Comparison of ENCODE assay signal across 18 cellular contexts in genomic region chr11:71379722-71380121, GRCh38.
"Had no signal": no experiment of that assay in that cellular context is flagged by ENCODE, and none has a peak within 500 bp of the region (broad histone marks: within the 10 kb centered on the region; RNA-seq: fewer than 3 reads in every experiment).

No MANE protein-coding gene starts in this region.

- DNase-seq: effector CD8-positive, alpha-beta T cell; endodermal cell; foreskin fibroblast; gastrocnemius medialis; head of caudate nucleus; left cardiac atrium; left lung; mesenchymal stem cell; mucosa of descending colon; naive B cell; right lobe of liver; small intestine; stimulated activated CD4-positive, alpha-beta T cell treated with anti-CD3 and anti-CD28 coated beads, Interleukin-15, amount 100 ng/mL, for 24 hours; stimulated activated CD4-positive, alpha-beta T cell treated with anti-CD3 and anti-CD28 coated beads, Interleukin-2, amount 100 ng/mL, for 48 hours; stimulated activated naive B cell treated with anti-CD40 and anti-IgM and Interleukin-4, amounts not matched to agents 10 μg/mL and 1 μg/mL and 100 μg/mL, for 72 hours; upper lobe of left lung had no signal

- ATAC-seq: esophagus mucosa; gastrocnemius medialis; left cardiac atrium; left lung; mucosa of descending colon; natural killer cell treated with Interleukin-12 subunit alpha and Interleukin-12 subunit beta and Interleukin-15 and Interleukin-18, amount 100 ng/mL, for 72 hours; right lobe of liver; stimulated activated naive B cell treated with anti-CD40 and anti-IgM and Interleukin-4, amounts not matched to agents 10 μg/mL and 1 μg/mL and 100 μg/mL, for 72 hours had no signal
